In genomic region chr2:49860170-49860569, GRCh38 we compare ENCODE assay signal across 34 cellular contexts.
"Had no signal": no experiment of that assay in that cellular context is flagged by ENCODE, and none has a peak within 500 bp of the region (broad histone marks: within the 10 kb centered on the region; RNA-seq: fewer than 3 reads in every experiment).

No MANE protein-coding gene starts in this region.

- H3K27ac ChIP-seq: adrenal gland, body of pancreas, brain microvascular endothelial cell, VCaP had no signal

- H3K36me3 ChIP-seq: adrenal gland, brain microvascular endothelial cell, breast epithelium had no signal

- H3K4me1 ChIP-seq: adrenal gland, body of pancreas, breast epithelium had no signal

- ATAC-seq: activated CD8-positive, alpha-beta T cell treated with anti-CD3 and anti-CD28 coated beads for 36 hours; activated naive CD4-positive, alpha-beta T cell treated with anti-CD3 and anti-CD28 coated beads, Interleukin-2, amount 50 U/mL, for 72 hours; activated T-cell treated with anti-CD3 and anti-CD28 coated beads, Interleukin-2, amount 50 U/mL, for 4 hours; activated T-cell treated with anti-CD3 and anti-CD28 coated beads, Interleukin-2, amount 50 U/mL, for 72 hours; activated T-helper 17 cell treated with anti-CD3 and anti-CD28 coated beads, Interleukin-2, amount 50 U/mL, for 72 hours; body of pancreas had no signal

- FAIRE-seq: astrocyte had no signal

- H3K4me3 ChIP-seq: adrenal gland, body of pancreas, breast epithelium had no signal

- H3K9me3 ChIP-seq: adrenal gland, body of pancreas, breast epithelium had no signal

- H3K27me3 ChIP-seq: adrenal gland, body of pancreas, brain microvascular endothelial cell, breast epithelium had no signal

- DNase-seq: activated B cell treated with CpG ODN at 0.5 μM for 24 hours; activated CD4-positive, alpha-beta memory T cell treated with anti-CD3 and anti-CD28 coated beads for 36 hours; activated CD4-positive, alpha-beta T cell treated with anti-CD3 and anti-CD28 coated beads for 4 hours; activated CD4-positive, alpha-beta T cell treated with anti-CD3 and anti-CD28 coated beads, Interleukin-2, amount 10 ng/mL, durations not matched to agents 24 days and 14 days; activated CD4-positive, alpha-beta T cell treated with anti-CD3 and anti-CD28 coated beads, Interleukin-2, amount 50 U/mL, for 1 hour; activated CD4-positive, alpha-beta T cell treated with anti-CD3 and anti-CD28 coated beads, Interleukin-2, amount 50 U/mL, for 4 hours; activated CD4-positive, CD25-positive, alpha-beta regulatory T cell treated with anti-CD3 and anti-CD28 coated beads, Interleukin-2, amount 50 U/mL, for 72 hours; activated CD8-positive, alpha-beta memory T cell treated with anti-CD3 and anti-CD28 coated beads, Interleukin-2, amount 50 U/mL, for 4 hours; activated CD8-positive, alpha-beta T cell treated with anti-CD3 and anti-CD28 coated beads for 36 hours; activated effector memory CD4-positive, alpha-beta T cell treated with anti-CD3 and anti-CD28 coated beads, Interleukin-2, amount 50 U/mL, for 16 hours; activated gamma-delta T cell treated with Interleukin-2 at 50 U/mL for 16 hours; activated naive CD4-positive, alpha-beta T cell; activated naive CD4-positive, alpha-beta T cell treated with anti-CD3 and anti-CD28 coated beads for 36 hours; activated naive CD4-positive, alpha-beta T cell treated with anti-CD3 and anti-CD28 coated beads, Interleukin-2, amount 50 U/mL, for 16 hours; activated naive CD8-positive, alpha-beta T cell treated with anti-CD3 and anti-CD28 coated beads for 36 hours; activated T-cell treated with anti-CD3 and anti-CD28 coated beads for 4 hours; activated T-cell treated with anti-CD3 and anti-CD28 coated beads, Interleukin-2, amount 50 U/mL, for 1 hour; activated T-cell treated with anti-CD3 and anti-CD28 coated beads, Interleukin-2, amount 50 U/mL, for 4 hours; activated T-cell treated with anti-CD3 and anti-CD28 coated beads, Interleukin-2, amount 50 U/mL, for 72 hours; adrenal gland; amniotic stem cell; aorta; body of pancreas; brain microvascular endothelial cell; central memory CD4-positive, alpha-beta T cell; SW 1271; T-helper 1 cell; T-helper 2 cell; T-helper 9 cell had no signal
